Comparison of ENCODE assay signal across 22 cellular contexts in genomic region chr6:131756039-131756438, GRCh38. TPM values are rescaled to one million over a fixed set of nuclear protein-coding genes. Genes with fewer than 3 reads are reported as not detected.
"Had no signal": no experiment of that assay in that cellular context is flagged by ENCODE, and none has a peak within 500 bp of the region (broad histone marks: within the 10 kb centered on the region; RNA-seq: fewer than 3 reads in every experiment).

No MANE protein-coding gene starts in this region.

- H3K9me3 ChIP-seq: esophagus squamous epithelium, lower lobe of right lung, thyroid gland had no signal

- H3K9ac ChIP-seq: neural progenitor cell, parathyroid adenoma had no signal

- H3K27me3 ChIP-seq: esophagus squamous epithelium, neural progenitor cell, thyroid gland had no signal

- ATAC-seq: activated CD8-positive, alpha-beta T cell treated with anti-CD3 and anti-CD28 coated beads, Interleukin-2, amount 10 ng/mL, durations not matched to agents 7 days and 5 days; activated naive CD4-positive, alpha-beta T cell treated with anti-CD3 and anti-CD28 coated beads, Interleukin-2, amount 50 U/mL, for 72 hours; activated T-cell treated with anti-CD3 and anti-CD28 coated beads, Interleukin-2, amount 50 U/mL, for 72 hours; left cardiac atrium; lower lobe of right lung; stimulated activated naive B cell treated with anti-CD40 and anti-IgM and Interleukin-4, amounts not matched to agents 10 μg/mL and 1 μg/mL and 100 μg/mL, for 72 hours had no signal

- H3K27ac ChIP-seq: coronary artery, esophagus squamous epithelium, lower lobe of right lung, neural progenitor cell, parathyroid adenoma, thyroid gland had no signal

- H2AFZ ChIP-seq: neural progenitor cell, parathyroid adenoma had no signal

- H3K36me3 ChIP-seq: esophagus squamous epithelium, lower lobe of right lung, neural progenitor cell, thyroid gland had no signal

- H3K79me2 ChIP-seq: parathyroid adenoma had no signal

- H3K4me1 ChIP-seq: esophagus squamous epithelium, lower lobe of right lung, neural progenitor cell, parathyroid adenoma had no signal

- DNase-seq: activated CD4-positive, alpha-beta T cell treated with anti-CD3 and anti-CD28 coated beads, Interleukin-2, amount 10 ng/mL, durations not matched to agents 24 days and 14 days; activated CD4-positive, CD25-positive, alpha-beta regulatory T cell; activated CD8-positive, alpha-beta memory T cell treated with anti-CD3 and anti-CD28 coated beads, Interleukin-2, amount 50 U/mL, for 48 hours; activated CD8-positive, alpha-beta T cell treated with anti-CD3 and anti-CD28 coated beads, Interleukin-2, amount 10 ng/mL, durations not matched to agents 7 days and 5 days; activated gamma-delta T cell; activated T-cell treated with anti-CD3 and anti-CD28 coated beads, Interleukin-2, amount 50 U/mL, for 72 hours; esophagus squamous epithelium; foreskin melanocyte; head of caudate nucleus; immature natural killer cell; left cardiac atrium; lower lobe of right lung; naive B cell; stimulated activated CD4-positive, alpha-beta T cell treated with anti-CD3 and anti-CD28 coated beads, Interleukin-2, amount 100 ng/mL, for 48 hours; stimulated activated naive B cell treated with anti-CD40 and anti-IgM and Interleukin-4, amounts not matched to agents 10 μg/mL and 1 μg/mL and 100 μg/mL, for 72 hours; thyroid gland had no signal

- H3K4me3 ChIP-seq: coronary artery, esophagus squamous epithelium, lower lobe of right lung, neural progenitor cell, thyroid gland had no signal

- H3K4me2 ChIP-seq: neural progenitor cell had no signal

RNA-seq across cellular contexts. Expression of gene CTAGE9, which starts 45.2 kb away (rescaled TPM):
- total RNA-seq: activated CD4-positive, alpha-beta T cell treated with anti-CD3 and anti-CD28 coated beads, Interleukin-2, amount 10 ng/mL, durations not matched to agents 24 days and 14 days; activated CD8-positive, alpha-beta T cell treated with anti-CD3 and anti-CD28 coated beads, Interleukin-2, amount 10 ng/mL, durations not matched to agents 7 days and 5 days; activated naive CD4-positive, alpha-beta T cell treated with anti-CD3 and anti-CD28 coated beads, Interleukin-2, amount 50 U/mL, for 72 hours; activated T-cell treated with anti-CD3 and anti-CD28 coated beads, Interleukin-2, amount 50 U/mL, for 72 hours; esophagus squamous epithelium; left cardiac atrium; lower lobe of right lung; mononuclear cell; T-helper 2 cell treated with Interferon-gamma antibody and Interleukin-4, amounts not matched to agents 100 ng/mL and 5 ng/mL, for 36 hours had no signal
- polyA plus RNA-seq: immature natural killer cell had no signal

RNA-seq across cellular contexts. Expression of gene OR2A4, which starts 54.8 kb away (rescaled TPM):
- total RNA-seq: activated CD4-positive, alpha-beta T cell treated with anti-CD3 and anti-CD28 coated beads, Interleukin-2, amount 10 ng/mL, durations not matched to agents 24 days and 14 days; activated CD8-positive, alpha-beta T cell treated with anti-CD3 and anti-CD28 coated beads, Interleukin-2, amount 10 ng/mL, durations not matched to agents 7 days and 5 days; activated naive CD4-positive, alpha-beta T cell treated with anti-CD3 and anti-CD28 coated beads, Interleukin-2, amount 50 U/mL, for 72 hours; activated T-cell treated with anti-CD3 and anti-CD28 coated beads, Interleukin-2, amount 50 U/mL, for 72 hours; left cardiac atrium; lower lobe of right lung; T-helper 2 cell treated with Interferon-gamma antibody and Interleukin-4, amounts not matched to agents 100 ng/mL and 5 ng/mL, for 36 hours; thyroid gland had no signal
- polyA plus RNA-seq: immature natural killer cell had no signal
